In genomic region chr22:19039448-19039780, GRCh38 we compare ENCODE assay signal across 21 cellular contexts.
"Had no signal": no experiment of that assay in that cellular context is flagged by ENCODE, and none has a peak within 500 bp of the region (broad histone marks: within the 10 kb centered on the region; RNA-seq: fewer than 3 reads in every experiment).

No MANE protein-coding gene starts in this region.

- H3K27me3 Mint-ChIP-seq: naive thymus-derived CD4-positive, alpha-beta T cell; stimulated activated memory B cell treated with anti-CD40 and anti-IgM and Interleukin-4, amounts not matched to agents 10 μg/mL and 1 μg/mL and 100 μg/mL, for 72 hours; stimulated activated naive CD8-positive, alpha-beta T cell treated with anti-CD3 and anti-CD28 coated beads, Interleukin-15, amount 100 ng/mL, for 72 hours had no signal

- H3K27ac ChIP-seq: heart left ventricle, parathyroid adenoma, psoas muscle, right lobe of liver, thoracic aorta, transverse colon had no signal

- H3K9me3 ChIP-seq: heart left ventricle, psoas muscle, right lobe of liver, thoracic aorta, transverse colon had no signal

- ATAC-seq: esophagus mucosa; heart left ventricle; naive thymus-derived CD4-positive, alpha-beta T cell; psoas muscle; right lobe of liver; stimulated activated memory B cell treated with anti-CD40 and anti-IgM and Interleukin-4, amounts not matched to agents 10 μg/mL and 1 μg/mL and 100 μg/mL, for 72 hours; stimulated activated naive CD8-positive, alpha-beta T cell treated with anti-CD3 and anti-CD28 coated beads, Interleukin-15, amount 100 ng/mL, for 72 hours had no signal

- H3K4me1 Mint-ChIP-seq: nephron progenitor cell; stimulated activated naive CD8-positive, alpha-beta T cell treated with anti-CD3 and anti-CD28 coated beads, Interleukin-15, amount 100 ng/mL, for 72 hours had no signal

- H3K9me3 Mint-ChIP-seq: nephron progenitor cell; stimulated activated memory B cell treated with anti-CD40 and anti-IgM and Interleukin-4, amounts not matched to agents 10 μg/mL and 1 μg/mL and 100 μg/mL, for 72 hours; stimulated activated naive CD8-positive, alpha-beta T cell treated with anti-CD3 and anti-CD28 coated beads, Interleukin-15, amount 100 ng/mL, for 72 hours had no signal

- H3K4me1 ChIP-seq: parathyroid adenoma, psoas muscle, right lobe of liver, transverse colon had no signal

- H3K27me3 ChIP-seq: dorsolateral prefrontal cortex, heart left ventricle, right lobe of liver, transverse colon had no signal

- H3K4me3 ChIP-seq: dorsolateral prefrontal cortex, heart left ventricle, psoas muscle, right lobe of liver, thoracic aorta, transverse colon had no signal

- DNase-seq: cortex of kidney; effector memory CD4-positive, alpha-beta T cell; hippocampal formation; kidney glomerular epithelial cell; mammary epithelial cell; naive thymus-derived CD4-positive, alpha-beta T cell; nephron progenitor cell; retina; stimulated activated CD4-positive, alpha-beta T cell treated with anti-CD3 and anti-CD28 coated beads, Interleukin-15, amount 100 ng/mL, for 24 hours; stimulated activated CD4-positive, alpha-beta T cell treated with anti-CD3 and anti-CD28 coated beads, Interleukin-1b, Interleukin-23, amount 100 ng/mL, for 48 hours; stimulated activated CD4-positive, alpha-beta T cell treated with anti-CD3 and anti-CD28 coated beads, Interleukin-4, amount 100 ng/mL, for 24 hours; stimulated activated naive CD8-positive, alpha-beta T cell treated with anti-CD3 and anti-CD28 coated beads, Interleukin-15, amount 100 ng/mL, for 72 hours; transverse colon had no signal

- H3K4me3 Mint-ChIP-seq: naive thymus-derived CD4-positive, alpha-beta T cell; nephron progenitor cell; stimulated activated memory B cell treated with anti-CD40 and anti-IgM and Interleukin-4, amounts not matched to agents 10 μg/mL and 1 μg/mL and 100 μg/mL, for 72 hours; stimulated activated naive CD8-positive, alpha-beta T cell treated with anti-CD3 and anti-CD28 coated beads, Interleukin-15, amount 100 ng/mL, for 72 hours had no signal

- H3K27ac Mint-ChIP-seq: nephron progenitor cell; stimulated activated memory B cell treated with anti-CD40 and anti-IgM and Interleukin-4, amounts not matched to agents 10 μg/mL and 1 μg/mL and 100 μg/mL, for 72 hours had no signal
